ENCODE assay signal across 1 cellular context in the genomic region with DNA sequence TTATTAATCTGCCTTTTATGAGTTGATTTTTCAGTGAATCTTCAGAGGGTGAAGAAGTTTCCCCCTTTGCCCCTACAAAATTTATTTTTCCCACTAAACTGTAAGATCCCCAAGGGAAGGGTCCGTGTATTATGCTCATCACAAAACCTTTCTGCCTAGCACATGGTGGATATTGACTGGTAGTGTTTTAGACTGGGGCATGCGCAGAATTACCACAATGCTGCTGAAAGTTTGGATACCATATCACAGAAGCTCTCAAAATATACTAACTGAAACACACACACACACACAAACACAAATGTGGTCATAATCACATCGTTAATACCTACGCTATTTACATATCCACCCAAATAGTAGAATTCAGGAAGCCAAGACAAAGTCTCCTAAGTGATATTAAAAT.
TF ChIP-seq lines count a peak whose summit lies in the region.

No MANE protein-coding gene starts in this region.

TF ChIP-seq in GM23338, 12 proteins besides CTCF, POLR2A, EP300 and RAD21 (continued from another document):
- TF ChIP-seq, protein P1, sequence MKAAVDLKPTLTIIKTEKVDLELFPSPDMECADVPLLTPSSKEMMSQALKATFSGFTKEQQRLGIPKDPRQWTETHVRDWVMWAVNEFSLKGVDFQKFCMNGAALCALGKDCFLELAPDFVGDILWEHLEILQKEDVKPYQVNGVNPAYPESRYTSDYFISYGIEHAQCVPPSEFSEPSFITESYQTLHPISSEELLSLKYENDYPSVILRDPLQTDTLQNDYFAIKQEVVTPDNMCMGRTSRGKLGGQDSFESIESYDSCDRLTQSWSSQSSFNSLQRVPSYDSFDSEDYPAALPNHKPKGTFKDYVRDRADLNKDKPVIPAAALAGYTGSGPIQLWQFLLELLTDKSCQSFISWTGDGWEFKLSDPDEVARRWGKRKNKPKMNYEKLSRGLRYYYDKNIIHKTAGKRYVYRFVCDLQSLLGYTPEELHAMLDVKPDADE (IDR thresholded peaks at IDR 0.05): no peak
